1 cellular context compared by ENCODE assay signal in genomic region chr10:69321865-69322264, GRCh38.
TF ChIP-seq lines count a peak whose summit lies in the region.

No MANE protein-coding gene starts in this region.

TF ChIP-seq in GM12878, 131 proteins besides CTCF, POLR2A, EP300 and RAD21 (continued from another document):
- TF ChIP-seq SUPT20H (IDR thresholded peaks at IDR 0.05; ENCODE audit: borderline replicate concordance, control insufficient read depth, low read depth, low read length) = no peak
- no peak for TF ChIP-seq FOXM1 (IDR thresholded peaks at IDR 0.05; ENCODE audit: low read depth, low read length)
- no peak for TF ChIP-seq FOS (IDR thresholded peaks at IDR 0.05; ENCODE audit: borderline replicate concordance, extremely low read depth, insufficient read length)
- TF ChIP-seq SUZ12 (IDR thresholded peaks at IDR 0.05; ENCODE audit: unreplicated experiment) = no peak
- TF ChIP-seq SREBF1 (IDR thresholded peaks at IDR 0.05; ENCODE audit: low read length) = no peak
- TF ChIP-seq SRF (IDR thresholded peaks at IDR 0.05; ENCODE audit: low read depth in 2 of 2, low read length in 2 of 2) = no peak
- no peak for TF ChIP-seq BCLAF1 (IDR thresholded peaks at IDR 0.05)
- TF ChIP-seq NBN (IDR thresholded peaks at IDR 0.05) = no peak
- TF ChIP-seq TAF1 (IDR thresholded peaks at IDR 0.05; ENCODE audit: borderline replicate concordance, low read depth, low read length) = no peak
- TF ChIP-seq BCL11A (IDR thresholded peaks at IDR 0.05; ENCODE audit: low read depth, low read length) = no peak
- no peak for TF ChIP-seq JUND (IDR thresholded peaks at IDR 0.05; ENCODE audit: low read depth, low read length)
- TF ChIP-seq PAX8 (IDR thresholded peaks at IDR 0.05) = no peak
- TF ChIP-seq PAX5 (IDR thresholded peaks at IDR 0.05; ENCODE audit: borderline replicate concordance, low read depth, low read length) = no peak
- no peak for TF ChIP-seq CBX5 (IDR thresholded peaks at IDR 0.05; ENCODE audit: low read depth)
- TF ChIP-seq PKNOX1 (IDR thresholded peaks at IDR 0.05) = no peak
- no peak for TF ChIP-seq KDM1A (IDR thresholded peaks at IDR 0.05; ENCODE audit: borderline replicate concordance)
- TF ChIP-seq SMC3 (IDR thresholded peaks at IDR 0.05; ENCODE audit: borderline replicate concordance, low read length) = no peak
